In the genomic region with DNA sequence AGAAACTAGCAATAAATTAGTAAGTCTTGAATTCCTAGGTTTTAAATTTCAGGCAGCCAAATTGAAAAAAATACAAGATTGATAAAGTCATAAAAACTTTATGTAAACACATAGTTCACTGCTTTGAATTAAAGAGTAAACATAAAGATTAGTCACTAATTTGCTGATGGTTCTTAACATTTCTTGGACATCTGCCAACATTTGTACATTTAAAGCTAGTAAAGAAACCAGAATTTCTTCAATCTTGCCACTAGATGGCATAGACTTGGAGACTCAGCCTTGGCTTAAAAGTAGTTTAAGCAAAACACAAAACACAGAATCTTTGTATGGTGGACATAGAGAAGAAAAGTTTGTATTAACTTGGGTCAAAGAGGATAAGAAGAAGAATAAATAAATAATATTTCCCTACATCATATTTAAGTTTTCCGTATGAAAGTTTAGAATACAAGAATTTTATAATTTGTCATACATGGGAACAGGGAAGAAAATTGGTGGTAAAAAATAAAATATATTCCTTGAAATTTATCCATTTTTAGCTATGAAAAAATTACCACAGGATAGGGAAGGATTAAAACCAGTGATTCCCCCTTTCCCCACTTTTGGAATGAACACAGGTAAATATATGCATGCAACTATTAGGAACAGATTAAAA, we compare ENCODE assay signal across 1 cellular context.
TF ChIP-seq lines count a peak whose summit lies in the region.

No MANE protein-coding gene starts in this region.

TF ChIP-seq in endothelial cell of umbilical vein, 7 proteins besides CTCF, POLR2A, EP300 and RAD21 (continued from another document):
- TF ChIP-seq JUN (IDR thresholded peaks at IDR 0.05; ENCODE audit: borderline replicate concordance, insufficient read depth, insufficient read length, low read depth) (no peak), FOS (IDR thresholded peaks at IDR 0.05; ENCODE audit: borderline replicate concordance, insufficient read depth, low read length) (peak; percentile 24), GATA2 (IDR thresholded peaks at IDR 0.05; ENCODE audit: insufficient read depth, insufficient read length, low read depth, low read length) (no peak)
